Comparison of ENCODE assay signal across 17 cellular contexts in the genomic region with DNA sequence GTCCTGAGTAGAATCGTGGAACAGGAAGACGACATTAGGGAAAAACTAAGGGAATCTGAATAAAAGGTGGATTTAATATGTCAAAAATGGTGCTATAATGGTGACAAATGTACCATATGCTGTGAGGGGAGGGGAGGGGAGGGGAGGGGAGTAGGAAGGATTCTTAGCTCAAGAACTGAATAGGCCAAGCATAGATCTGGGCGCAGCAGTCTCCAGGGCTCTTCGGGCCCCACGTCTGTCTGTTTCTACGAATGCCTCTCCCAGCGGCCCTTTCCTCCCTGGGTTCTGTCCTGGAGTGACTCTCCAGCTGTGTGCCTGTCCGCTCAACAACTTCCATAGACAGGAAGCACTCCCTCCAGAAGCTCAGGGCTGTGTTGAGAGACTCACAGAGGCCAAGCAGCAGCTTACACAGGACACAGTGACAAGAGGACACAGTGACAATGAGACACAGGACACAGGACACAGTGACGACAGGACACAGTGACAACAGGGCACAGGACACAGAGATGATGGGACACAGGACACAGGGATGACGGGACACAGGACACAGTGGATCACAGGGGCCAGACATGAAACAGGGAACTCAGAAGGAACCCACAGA. TPM values are rescaled to one million over a fixed set of nuclear protein-coding genes. Genes with fewer than 3 reads are reported as not detected.
DNase-seq lines count a peak whose midpoint lies in the region; ATAC-seq and TF ChIP-seq lines count a peak whose summit lies in the region.
"Had no signal": no experiment of that assay in that cellular context is flagged by ENCODE, and none has a peak within 500 bp of the region (broad histone marks: within the 10 kb centered on the region; RNA-seq: fewer than 3 reads in every experiment).

No MANE protein-coding gene starts in this region.

- no peak overlapping the region for H3K4me3 Mint-ChIP-seq in activated naive CD4-positive, alpha-beta T cell treated with anti-CD3 and anti-CD28 coated beads, Interleukin-2, amount 50 U/mL, for 24 hours
- peak overlapping the region in 1 of 2 donors; percentile 43 for H3K4me3 Mint-ChIP-seq in effector memory CD8-positive, alpha-beta T cell
- no peak overlapping the region for H3K4me3 Mint-ChIP-seq in type B pancreatic cell
- H3K4me3 Mint-ChIP-seq: activated naive CD8-positive, alpha-beta T cell; mesothelial cell of epicardium had no signal

- H3K9me3 ChIP-seq in lower lobe of right lung: no peaks in the 10 kb centered on the region
- no peaks in the 10 kb centered on the region for H3K9me3 ChIP-seq in upper lobe of right lung
- H3K9me3 ChIP-seq in mucosa of descending colon: no peaks in the 10 kb centered on the region
- H3K9me3 ChIP-seq: esophagus squamous epithelium had no signal

- H3K36me3 Mint-ChIP-seq in activated naive CD4-positive, alpha-beta T cell treated with anti-CD3 and anti-CD28 coated beads, Interleukin-2, amount 50 U/mL, for 24 hours: no peaks in the 10 kb centered on the region
- peaks cover 30% of the 10 kb centered on the region for H3K36me3 Mint-ChIP-seq in effector memory CD8-positive, alpha-beta T cell (ENCODE audit: insufficient read depth)
- H3K36me3 Mint-ChIP-seq in type B pancreatic cell: no peaks in the 10 kb centered on the region
- H3K36me3 Mint-ChIP-seq: activated naive CD8-positive, alpha-beta T cell; IgD-negative memory B cell; mesothelial cell of epicardium had no signal

- no peak for ATAC-seq in effector memory CD8-positive, alpha-beta T cell (replicated peaks)
- peak in 1 of 2 donors; percentile 28 for ATAC-seq in lower lobe of right lung
- ATAC-seq in upper lobe of right lung: peak; percentile 22
- ATAC-seq in mucosa of descending colon: no peak

- H3K27me3 ChIP-seq in lower lobe of right lung (ENCODE audit: low read depth) (no peaks in the 10 kb centered on the region), upper lobe of right lung (no peaks in the 10 kb centered on the region)
- H3K27me3 ChIP-seq: esophagus squamous epithelium had no signal

- no peaks in the 10 kb centered on the region for H3K9me3 Mint-ChIP-seq in activated naive CD4-positive, alpha-beta T cell treated with anti-CD3 and anti-CD28 coated beads, Interleukin-2, amount 50 U/mL, for 24 hours
- H3K9me3 Mint-ChIP-seq in effector memory CD8-positive, alpha-beta T cell: no peaks in the 10 kb centered on the region
- H3K9me3 Mint-ChIP-seq in type B pancreatic cell: no peaks in the 10 kb centered on the region

- TF ChIP-seq CTCF in lower lobe of right lung (IDR thresholded peaks at IDR 0.05) (no peak), upper lobe of right lung (IDR thresholded peaks at IDR 0.05) (no peak), mucosa of descending colon (IDR thresholded peaks at IDR 0.05) (no peak), type B pancreatic cell (conservative IDR thresholded peaks at IDR 0.05) (no peak)

- H3K4me3 ChIP-seq in lower lobe of right lung (no peak overlapping the region), upper lobe of right lung (no peak overlapping the region), mucosa of descending colon (no peak overlapping the region)
- H3K4me3 ChIP-seq: esophagus squamous epithelium had no signal

- intact Hi-C loops in lower lobe of right lung (cut with DNase I): no loop called here
- intact Hi-C loops in upper lobe of right lung (cut with DNase I): no loop called here
- intact Hi-C loops in mucosa of descending colon (cut with DNase I, micrococcal nuclease): no loop called here

- H3K27ac ChIP-seq in lower lobe of right lung (peak overlapping the region; percentile 18), upper lobe of right lung (peak overlapping the region; percentile 30)

- no peaks in the 10 kb centered on the region for H3K36me3 ChIP-seq in lower lobe of right lung
- H3K36me3 ChIP-seq in upper lobe of right lung: no peaks in the 10 kb centered on the region
- H3K36me3 ChIP-seq in mucosa of descending colon (ENCODE audit: low read depth): no peaks in the 10 kb centered on the region
- H3K36me3 ChIP-seq: esophagus squamous epithelium had no signal

- no peak for DNase-seq in activated naive CD4-positive, alpha-beta T cell (lab: John Stamatoyannopoulos, UW)
- peak in 1 of 3 experiments; percentile 0 for DNase-seq in effector memory CD8-positive, alpha-beta T cell
- no peak for DNase-seq in lower lobe of right lung
- DNase-seq in upper lobe of right lung: no peak
- DNase-seq in mucosa of descending colon: no peak
- DNase-seq in SHP77 (lab: John Stamatoyannopoulos, UW): no peak
- DNase-seq in type B pancreatic cell (ENCODE audit: extremely low spot score, unreplicated experiment): no peak
- DNase-seq: DMS53; esophagus squamous epithelium; NCI-H1436; NCI-H526; posterior cingulate gyrus; stimulated activated CD4-positive, alpha-beta T cell treated with anti-CD3 and anti-CD28 coated beads, Interleukin-1b, Interleukin-23, amount 100 ng/mL, for 48 hours had no signal

- H3K4me1 ChIP-seq in lower lobe of right lung: peaks cover 18% of the 10 kb centered on the region
- peaks cover 8% of the 10 kb centered on the region for H3K4me1 ChIP-seq in upper lobe of right lung
- peaks cover 8% of the 10 kb centered on the region for H3K4me1 ChIP-seq in mucosa of descending colon (ENCODE audit: low read depth)
- H3K4me1 ChIP-seq: esophagus squamous epithelium had no signal

- H3K27ac Mint-ChIP-seq in activated naive CD4-positive, alpha-beta T cell treated with anti-CD3 and anti-CD28 coated beads, Interleukin-2, amount 50 U/mL, for 24 hours: peak overlapping the region; percentile 73
- peak overlapping the region; percentile 87 to 90 for H3K27ac Mint-ChIP-seq in effector memory CD8-positive, alpha-beta T cell
- H3K27ac Mint-ChIP-seq in type B pancreatic cell: no peak overlapping the region
- H3K27ac Mint-ChIP-seq: mesothelial cell of epicardium had no signal

- no peaks in the 10 kb centered on the region for H3K27me3 Mint-ChIP-seq in activated naive CD4-positive, alpha-beta T cell treated with anti-CD3 and anti-CD28 coated beads, Interleukin-2, amount 50 U/mL, for 24 hours
- H3K27me3 Mint-ChIP-seq in effector memory CD8-positive, alpha-beta T cell: no peaks in the 10 kb centered on the region
- H3K27me3 Mint-ChIP-seq in type B pancreatic cell: no peaks in the 10 kb centered on the region
- H3K27me3 Mint-ChIP-seq: activated naive CD8-positive, alpha-beta T cell had no signal

- H3K4me1 Mint-ChIP-seq in activated naive CD4-positive, alpha-beta T cell treated with anti-CD3 and anti-CD28 coated beads, Interleukin-2, amount 50 U/mL, for 24 hours: peaks cover 68% of the 10 kb centered on the region
- peaks cover 52 to 54% of the 10 kb centered on the region in 2 donors for H3K4me1 Mint-ChIP-seq in effector memory CD8-positive, alpha-beta T cell (ENCODE audit: low read depth in 2 of 2)
- peaks cover 10% of the 10 kb centered on the region for H3K4me1 Mint-ChIP-seq in type B pancreatic cell (ENCODE audit: unreplicated experiment)

RNA-seq across cellular contexts. Expression of gene PPP2R5C, which starts 42.4 kb away (rescaled TPM):
- total RNA-seq in lower lobe of right lung (160 TPM), upper lobe of right lung (165 TPM), mucosa of descending colon (100 to 1,000 TPM; 131 to 173 (median 160) TPM), type B pancreatic cell (ENCODE audit: low replicate concordance) (99.8 TPM in 2 replicates)
